ENCODE assay signal across 1 cellular context in the genomic region with DNA sequence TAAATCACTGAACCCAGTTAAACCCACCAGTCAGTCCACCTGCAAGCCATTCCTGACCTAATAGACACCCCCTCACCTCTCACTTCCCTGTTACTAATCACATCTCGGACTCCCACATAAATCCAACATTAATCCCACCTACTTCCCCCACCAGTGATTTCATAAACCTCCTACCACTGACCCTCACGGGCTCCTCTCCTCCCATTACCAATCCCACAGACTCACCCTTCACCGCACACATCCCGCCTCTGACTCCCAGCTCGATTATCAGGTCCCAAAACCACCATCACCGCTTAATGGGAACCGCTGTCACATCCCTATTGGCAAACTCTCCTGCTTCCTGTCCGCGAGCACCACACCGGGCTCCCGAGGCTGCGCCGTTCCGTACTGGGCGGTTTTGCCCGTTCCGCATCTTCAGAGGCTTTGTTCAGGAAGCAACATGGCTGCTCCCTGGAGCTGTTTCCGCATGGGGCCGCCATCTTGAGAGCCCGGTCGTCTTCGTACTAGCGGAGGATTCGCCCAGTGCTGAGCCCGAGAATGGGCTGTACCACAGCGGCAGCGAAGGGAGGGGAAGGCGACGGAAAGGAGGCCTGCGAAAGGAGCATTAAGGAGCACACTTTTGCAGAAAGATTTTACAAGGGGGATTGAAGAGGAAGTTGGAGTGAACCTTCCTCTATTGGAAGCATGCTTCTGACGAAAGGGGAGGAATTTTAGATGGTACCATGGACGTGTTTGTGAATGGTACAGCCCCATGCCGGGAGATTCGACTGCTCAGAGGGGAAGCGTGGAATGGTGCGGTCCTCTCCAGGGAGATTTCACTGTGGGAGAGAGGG.
A peak's percentile ranks its signal among the peaks of the same experiment; 100 is the strongest.
TF ChIP-seq lines count a peak whose summit lies in the region.

ZNF300 (minus strand) TSS at position 502 of the 833 bp plus-strand sequence. CDS start 1,825 bp downstream, outside the sequence.

TF ChIP-seq in HepG2, 621 proteins besides CTCF, POLR2A, EP300 and RAD21 (continued from another document and continues in another):
- peak; percentile 100 for TF ChIP-seq PRDM10 (CRISPR knock-in tag; IDR thresholded peaks at IDR 0.05; ENCODE audit: low read depth)
- TF ChIP-seq ZBTB25 (CRISPR knock-in tag; IDR thresholded peaks at IDR 0.05) = no peak
- TF ChIP-seq KDM1A (CRISPR knock-in tag; IDR thresholded peaks at IDR 0.05) = no peak
- TF ChIP-seq ZNF782 (CRISPR knock-in tag; IDR thresholded peaks at IDR 0.05; ENCODE audit: borderline replicate concordance) = peak; percentile 39; the same call in 1 of the 2 replicates
- no peak for TF ChIP-seq ZBTB37 (CRISPR knock-in tag; IDR thresholded peaks at IDR 0.05)
- 0 out of 2 replicates have a peak, but pooled peaks have one; percentile 14 for TF ChIP-seq ZFP36L1 (CRISPR knock-in tag; IDR thresholded peaks at IDR 0.05)
- TF ChIP-seq, protein P1, sequence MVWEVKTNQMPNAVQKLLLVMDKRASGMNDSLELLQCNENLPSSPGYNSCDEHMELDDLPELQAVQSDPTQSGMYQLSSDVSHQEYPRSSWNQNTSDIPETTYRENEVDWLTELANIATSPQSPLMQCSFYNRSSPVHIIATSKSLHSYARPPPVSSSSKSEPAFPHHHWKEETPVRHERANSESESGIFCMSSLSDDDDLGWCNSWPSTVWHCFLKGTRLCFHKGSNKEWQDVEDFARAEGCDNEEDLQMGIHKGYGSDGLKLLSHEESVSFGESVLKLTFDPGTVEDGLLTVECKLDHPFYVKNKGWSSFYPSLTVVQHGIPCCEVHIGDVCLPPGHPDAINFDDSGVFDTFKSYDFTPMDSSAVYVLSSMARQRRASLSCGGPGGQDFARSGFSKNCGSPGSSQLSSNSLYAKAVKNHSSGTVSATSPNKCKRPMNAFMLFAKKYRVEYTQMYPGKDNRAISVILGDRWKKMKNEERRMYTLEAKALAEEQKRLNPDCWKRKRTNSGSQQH (CRISPR knock-in tag; IDR thresholded peaks at IDR 0.05; ENCODE audit: low read depth) = peak; percentile 84; the same call in 1 of the 2 replicates
- TF ChIP-seq, protein P2, sequence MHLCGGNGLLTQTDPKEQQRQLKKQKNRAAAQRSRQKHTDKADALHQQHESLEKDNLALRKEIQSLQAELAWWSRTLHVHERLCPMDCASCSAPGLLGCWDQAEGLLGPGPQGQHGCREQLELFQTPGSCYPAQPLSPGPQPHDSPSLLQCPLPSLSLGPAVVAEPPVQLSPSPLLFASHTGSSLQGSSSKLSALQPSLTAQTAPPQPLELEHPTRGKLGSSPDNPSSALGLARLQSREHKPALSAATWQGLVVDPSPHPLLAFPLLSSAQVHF (CRISPR knock-in tag; IDR thresholded peaks at IDR 0.05) = peak; percentile 27; the same call in 1 of the 2 replicates
- 0 out of 2 replicates have a peak, but pooled peaks have one; percentile 52 for TF ChIP-seq ZFP82 (CRISPR knock-in tag; IDR thresholded peaks at IDR 0.05; ENCODE audit: borderline replicate concordance)
- no peak for TF ChIP-seq LBX2 (CRISPR knock-in tag; IDR thresholded peaks at IDR 0.05; ENCODE audit: borderline replicate concordance)
- TF ChIP-seq KAT7 (CRISPR knock-in tag; IDR thresholded peaks at IDR 0.05; ENCODE audit: borderline replicate concordance) = 0 out of 2 replicates have a peak, but pooled peaks have one; percentile 44
- TF ChIP-seq SYNCRIP (IDR thresholded peaks at IDR 0.05; ENCODE audit: insufficient read depth, low read depth, low read length) = no peak
- no peak for TF ChIP-seq FOSL1 (CRISPR knock-in tag; IDR thresholded peaks at IDR 0.05; ENCODE audit: borderline replicate concordance)
- no peak for TF ChIP-seq ZNF33A (CRISPR knock-in tag; IDR thresholded peaks at IDR 0.05; ENCODE audit: borderline replicate concordance)
- TF ChIP-seq ZBTB4 (CRISPR knock-in tag; IDR thresholded peaks at IDR 0.05; ENCODE audit: borderline replicate concordance) = peak; percentile 43; the same call in 1 of the 2 replicates
- no peak for TF ChIP-seq ZNF615 (CRISPR knock-in tag; IDR thresholded peaks at IDR 0.05; ENCODE audit: borderline replicate concordance)
- no peak for TF ChIP-seq ZNF7 (CRISPR knock-in tag; IDR thresholded peaks at IDR 0.05)
- TF ChIP-seq BRCA1 (CRISPR knock-in tag; IDR thresholded peaks at IDR 0.05) = no peak
- no peak for TF ChIP-seq TBL1XR1 (IDR thresholded peaks at IDR 0.05; ENCODE audit: borderline replicate concordance, low read length, partially characterized antibody)
- no peak for TF ChIP-seq KLF6 (CRISPR knock-in tag; IDR thresholded peaks at IDR 0.05)
- TF ChIP-seq MED1 (CRISPR knock-in tag; IDR thresholded peaks at IDR 0.05) = 0 out of 2 replicates have a peak, but pooled peaks have one; percentile 24
- 0 out of 2 replicates have a peak, but pooled peaks have one; percentile 47 for TF ChIP-seq PCBP1 (IDR thresholded peaks at IDR 0.05; ENCODE audit: borderline replicate concordance, low read depth, low read length)
- TF ChIP-seq ESRRA (CRISPR knock-in tag; IDR thresholded peaks at IDR 0.05; ENCODE audit: low read depth) = no peak
- TF ChIP-seq ZNF33B (CRISPR knock-in tag; IDR thresholded peaks at IDR 0.05) = no peak
- no peak for TF ChIP-seq ZNF460 (CRISPR knock-in tag; IDR thresholded peaks at IDR 0.05; ENCODE audit: borderline replicate concordance)
- TF ChIP-seq ZSCAN21 (CRISPR knock-in tag; IDR thresholded peaks at IDR 0.05; ENCODE audit: borderline replicate concordance) = no peak
- 0 out of 2 replicates have a peak, but pooled peaks have one; percentile 18 for TF ChIP-seq MED13 (CRISPR knock-in tag; IDR thresholded peaks at IDR 0.05)
- TF ChIP-seq MAFK (conservative IDR thresholded peaks at IDR 0.05 in 1 of 2, IDR thresholded peaks at IDR 0.05 in 1 of 2; ENCODE audit: low read length in 2 of 2) = no peak
- TF ChIP-seq, protein P3, sequence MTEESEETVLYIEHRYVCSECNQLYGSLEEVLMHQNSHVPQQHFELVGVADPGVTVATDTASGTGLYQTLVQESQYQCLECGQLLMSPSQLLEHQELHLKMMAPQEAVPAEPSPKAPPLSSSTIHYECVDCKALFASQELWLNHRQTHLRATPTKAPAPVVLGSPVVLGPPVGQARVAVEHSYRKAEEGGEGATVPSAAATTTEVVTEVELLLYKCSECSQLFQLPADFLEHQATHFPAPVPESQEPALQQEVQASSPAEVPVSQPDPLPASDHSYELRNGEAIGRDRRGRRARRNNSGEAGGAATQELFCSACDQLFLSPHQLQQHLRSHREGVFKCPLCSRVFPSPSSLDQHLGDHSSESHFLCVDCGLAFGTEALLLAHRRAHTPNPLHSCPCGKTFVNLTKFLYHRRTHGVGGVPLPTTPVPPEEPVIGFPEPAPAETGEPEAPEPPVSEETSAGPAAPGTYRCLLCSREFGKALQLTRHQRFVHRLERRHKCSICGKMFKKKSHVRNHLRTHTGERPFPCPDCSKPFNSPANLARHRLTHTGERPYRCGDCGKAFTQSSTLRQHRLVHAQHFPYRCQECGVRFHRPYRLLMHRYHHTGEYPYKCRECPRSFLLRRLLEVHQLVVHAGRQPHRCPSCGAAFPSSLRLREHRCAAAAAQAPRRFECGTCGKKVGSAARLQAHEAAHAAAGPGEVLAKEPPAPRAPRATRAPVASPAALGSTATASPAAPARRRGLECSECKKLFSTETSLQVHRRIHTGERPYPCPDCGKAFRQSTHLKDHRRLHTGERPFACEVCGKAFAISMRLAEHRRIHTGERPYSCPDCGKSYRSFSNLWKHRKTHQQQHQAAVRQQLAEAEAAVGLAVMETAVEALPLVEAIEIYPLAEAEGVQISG (CRISPR knock-in tag; IDR thresholded peaks at IDR 0.05) = peak; percentile 89
- 0 out of 2 replicates have a peak, but pooled peaks have one; percentile 18 for TF ChIP-seq HDAC2 (CRISPR knock-in tag; IDR thresholded peaks at IDR 0.05)
- TF ChIP-seq ZBTB14 (CRISPR knock-in tag; IDR thresholded peaks at IDR 0.05) = no peak
- no peak for TF ChIP-seq SMYD3 (CRISPR knock-in tag; IDR thresholded peaks at IDR 0.05)
